Comparison of ENCODE assay signal across 1 cellular context in the genomic region with DNA sequence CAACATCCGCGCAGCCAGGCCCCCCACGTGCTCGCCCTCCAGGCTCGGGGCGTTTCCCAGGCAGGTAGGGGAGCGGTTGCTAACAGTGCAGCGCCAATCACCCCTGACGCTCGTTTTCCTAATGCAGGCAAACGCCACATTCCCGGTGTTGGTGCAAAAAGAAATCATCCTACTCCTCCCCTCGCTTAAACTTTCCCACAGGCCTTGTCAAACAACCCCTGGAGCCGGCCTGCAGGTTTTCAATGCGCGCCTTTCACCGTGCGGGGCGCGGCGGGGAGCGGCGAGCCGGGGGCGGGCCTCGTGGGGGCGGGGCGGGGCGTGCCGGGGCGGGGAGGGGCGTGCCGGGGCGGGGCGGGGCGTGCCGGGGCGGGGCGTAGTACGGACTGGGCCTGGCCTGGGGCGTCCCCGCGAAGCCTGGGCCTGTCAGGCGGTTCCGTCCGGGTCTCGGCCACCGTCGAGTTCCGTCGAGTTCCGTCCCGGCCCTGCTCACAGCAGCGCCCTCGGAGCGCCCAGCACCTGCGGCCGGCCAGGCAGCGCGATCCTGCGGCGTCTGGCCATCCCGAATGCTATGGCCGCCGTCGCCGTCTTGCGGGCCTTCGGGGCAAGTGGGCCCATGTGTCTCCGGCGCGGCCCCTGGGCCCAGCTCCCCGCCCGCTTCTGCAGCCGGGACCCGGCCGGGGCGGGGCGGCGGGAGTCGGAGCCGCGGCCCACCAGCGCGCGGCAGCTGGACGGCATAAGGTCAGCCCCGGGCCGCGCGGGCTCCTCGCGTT.
TF ChIP-seq lines count a peak whose summit lies in the region.

A gene with protein sequence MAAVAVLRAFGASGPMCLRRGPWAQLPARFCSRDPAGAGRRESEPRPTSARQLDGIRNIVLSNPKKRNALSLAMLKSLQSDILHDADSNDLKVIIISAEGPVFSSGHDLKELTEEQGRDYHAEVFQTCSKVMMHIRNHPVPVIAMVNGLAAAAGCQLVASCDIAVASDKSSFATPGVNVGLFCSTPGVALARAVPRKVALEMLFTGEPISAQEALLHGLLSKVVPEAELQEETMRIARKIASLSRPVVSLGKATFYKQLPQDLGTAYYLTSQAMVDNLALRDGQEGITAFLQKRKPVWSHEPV (plus strand): TSS at position 374 of the 770 bp plus-strand sequence. CDS start 195 bp downstream, at position 569.

TF ChIP-seq in WTC11, 78 proteins besides CTCF, POLR2A, EP300 and RAD21 (continued from another document and continues in another):
- TF ChIP-seq, protein P1, sequence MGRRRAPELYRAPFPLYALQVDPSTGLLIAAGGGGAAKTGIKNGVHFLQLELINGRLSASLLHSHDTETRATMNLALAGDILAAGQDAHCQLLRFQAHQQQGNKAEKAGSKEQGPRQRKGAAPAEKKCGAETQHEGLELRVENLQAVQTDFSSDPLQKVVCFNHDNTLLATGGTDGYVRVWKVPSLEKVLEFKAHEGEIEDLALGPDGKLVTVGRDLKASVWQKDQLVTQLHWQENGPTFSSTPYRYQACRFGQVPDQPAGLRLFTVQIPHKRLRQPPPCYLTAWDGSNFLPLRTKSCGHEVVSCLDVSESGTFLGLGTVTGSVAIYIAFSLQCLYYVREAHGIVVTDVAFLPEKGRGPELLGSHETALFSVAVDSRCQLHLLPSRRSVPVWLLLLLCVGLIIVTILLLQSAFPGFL (CRISPR knock-in tag; IDR thresholded peaks at IDR 0.05; ENCODE audit: borderline replicate concordance), result no peak
- TF ChIP-seq ZMAT4 (CRISPR knock-in tag; IDR thresholded peaks at IDR 0.05) (no peak), TCF7 (CRISPR knock-in tag; IDR thresholded peaks at IDR 0.05; ENCODE audit: low read depth) (no peak), RORB (CRISPR knock-in tag; IDR thresholded peaks at IDR 0.05) (no peak), RELA (CRISPR knock-in tag; IDR thresholded peaks at IDR 0.05; ENCODE audit: borderline replicate concordance) (no peak), ATF3 (CRISPR knock-in tag; conservative IDR thresholded peaks at IDR 0.05) (no peak), ARID4B (CRISPR knock-in tag; IDR thresholded peaks at IDR 0.05; ENCODE audit: borderline replicate concordance) (peak; percentile 80), ZNF121 (CRISPR knock-in tag; IDR thresholded peaks at IDR 0.05) (peak; percentile 86), KAT7 (CRISPR knock-in tag; IDR thresholded peaks at IDR 0.05; ENCODE audit: borderline replicate concordance) (no peak), ZNF138 (CRISPR knock-in tag; conservative IDR thresholded peaks at IDR 0.05) (no peak), MXD4 (CRISPR knock-in tag; IDR thresholded peaks at IDR 0.05; ENCODE audit: borderline replicate concordance) (no peak), TEAD4 (CRISPR knock-in tag; IDR thresholded peaks at IDR 0.05) (no peak), CREM (CRISPR knock-in tag; IDR thresholded peaks at IDR 0.05) (no peak), ELF4 (CRISPR knock-in tag; IDR thresholded peaks at IDR 0.05; ENCODE audit: low read depth) (no peak), ZNF263 (CRISPR knock-in tag; IDR thresholded peaks at IDR 0.05; ENCODE audit: low read depth) (no peak), FOXP4 (CRISPR knock-in tag; IDR thresholded peaks at IDR 0.05) (peak; percentile 85), MYBL2 (CRISPR knock-in tag; IDR thresholded peaks at IDR 0.05) (0 out of 2 replicates have a peak, but pooled peaks have one; percentile 37), EMX1 (CRISPR knock-in tag; IDR thresholded peaks at IDR 0.05) (no peak), USF1 (CRISPR knock-in tag; IDR thresholded peaks at IDR 0.05) (peak; percentile 49; the same call in 1 of the 2 replicates), ESRRA (CRISPR knock-in tag; IDR thresholded peaks at IDR 0.05; ENCODE audit: borderline replicate concordance) (no peak), STAT6 (CRISPR knock-in tag; conservative IDR thresholded peaks at IDR 0.05; ENCODE audit: low read depth) (no peak), NR2C2 (CRISPR knock-in tag; IDR thresholded peaks at IDR 0.05) (no peak), ZBTB43 (CRISPR knock-in tag; IDR thresholded peaks at IDR 0.05) (no peak), GABPB1 (CRISPR knock-in tag; IDR thresholded peaks at IDR 0.05) (no peak), CBFB (CRISPR knock-in tag; IDR thresholded peaks at IDR 0.05; ENCODE audit: low read depth) (no peak)
- TF ChIP-seq, protein P2, sequence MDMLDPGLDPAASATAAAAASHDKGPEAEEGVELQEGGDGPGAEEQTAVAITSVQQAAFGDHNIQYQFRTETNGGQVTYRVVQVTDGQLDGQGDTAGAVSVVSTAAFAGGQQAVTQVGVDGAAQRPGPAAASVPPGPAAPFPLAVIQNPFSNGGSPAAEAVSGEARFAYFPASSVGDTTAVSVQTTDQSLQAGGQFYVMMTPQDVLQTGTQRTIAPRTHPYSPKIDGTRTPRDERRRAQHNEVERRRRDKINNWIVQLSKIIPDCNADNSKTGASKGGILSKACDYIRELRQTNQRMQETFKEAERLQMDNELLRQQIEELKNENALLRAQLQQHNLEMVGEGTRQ (CRISPR knock-in tag; IDR thresholded peaks at IDR 0.05), result no peak
- TF ChIP-seq, protein P3, sequence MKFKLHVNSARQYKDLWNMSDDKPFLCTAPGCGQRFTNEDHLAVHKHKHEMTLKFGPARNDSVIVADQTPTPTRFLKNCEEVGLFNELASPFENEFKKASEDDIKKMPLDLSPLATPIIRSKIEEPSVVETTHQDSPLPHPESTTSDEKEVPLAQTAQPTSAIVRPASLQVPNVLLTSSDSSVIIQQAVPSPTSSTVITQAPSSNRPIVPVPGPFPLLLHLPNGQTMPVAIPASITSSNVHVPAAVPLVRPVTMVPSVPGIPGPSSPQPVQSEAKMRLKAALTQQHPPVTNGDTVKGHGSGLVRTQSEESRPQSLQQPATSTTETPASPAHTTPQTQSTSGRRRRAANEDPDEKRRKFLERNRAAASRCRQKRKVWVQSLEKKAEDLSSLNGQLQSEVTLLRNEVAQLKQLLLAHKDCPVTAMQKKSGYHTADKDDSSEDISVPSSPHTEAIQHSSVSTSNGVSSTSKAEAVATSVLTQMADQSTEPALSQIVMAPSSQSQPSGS (CRISPR knock-in tag; IDR thresholded peaks at IDR 0.05; ENCODE audit: borderline replicate concordance, low read depth), result no peak
- TF ChIP-seq, protein P4, sequence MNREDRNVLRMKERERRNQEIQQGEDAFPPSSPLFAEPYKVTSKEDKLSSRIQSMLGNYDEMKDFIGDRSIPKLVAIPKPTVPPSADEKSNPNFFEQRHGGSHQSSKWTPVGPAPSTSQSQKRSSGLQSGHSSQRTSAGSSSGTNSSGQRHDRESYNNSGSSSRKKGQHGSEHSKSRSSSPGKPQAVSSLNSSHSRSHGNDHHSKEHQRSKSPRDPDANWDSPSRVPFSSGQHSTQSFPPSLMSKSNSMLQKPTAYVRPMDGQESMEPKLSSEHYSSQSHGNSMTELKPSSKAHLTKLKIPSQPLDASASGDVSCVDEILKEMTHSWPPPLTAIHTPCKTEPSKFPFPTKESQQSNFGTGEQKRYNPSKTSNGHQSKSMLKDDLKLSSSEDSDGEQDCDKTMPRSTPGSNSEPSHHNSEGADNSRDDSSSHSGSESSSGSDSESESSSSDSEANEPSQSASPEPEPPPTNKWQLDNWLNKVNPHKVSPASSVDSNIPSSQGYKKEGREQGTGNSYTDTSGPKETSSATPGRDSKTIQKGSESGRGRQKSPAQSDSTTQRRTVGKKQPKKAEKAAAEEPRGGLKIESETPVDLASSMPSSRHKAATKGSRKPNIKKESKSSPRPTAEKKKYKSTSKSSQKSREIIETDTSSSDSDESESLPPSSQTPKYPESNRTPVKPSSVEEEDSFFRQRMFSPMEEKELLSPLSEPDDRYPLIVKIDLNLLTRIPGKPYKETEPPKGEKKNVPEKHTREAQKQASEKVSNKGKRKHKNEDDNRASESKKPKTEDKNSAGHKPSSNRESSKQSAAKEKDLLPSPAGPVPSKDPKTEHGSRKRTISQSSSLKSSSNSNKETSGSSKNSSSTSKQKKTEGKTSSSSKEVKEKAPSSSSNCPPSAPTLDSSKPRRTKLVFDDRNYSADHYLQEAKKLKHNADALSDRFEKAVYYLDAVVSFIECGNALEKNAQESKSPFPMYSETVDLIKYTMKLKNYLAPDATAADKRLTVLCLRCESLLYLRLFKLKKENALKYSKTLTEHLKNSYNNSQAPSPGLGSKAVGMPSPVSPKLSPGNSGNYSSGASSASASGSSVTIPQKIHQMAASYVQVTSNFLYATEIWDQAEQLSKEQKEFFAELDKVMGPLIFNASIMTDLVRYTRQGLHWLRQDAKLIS (CRISPR knock-in tag; IDR thresholded peaks at IDR 0.05; ENCODE audit: borderline replicate concordance), result no peak
